15 cellular contexts compared by ENCODE assay signal in the genomic region with DNA sequence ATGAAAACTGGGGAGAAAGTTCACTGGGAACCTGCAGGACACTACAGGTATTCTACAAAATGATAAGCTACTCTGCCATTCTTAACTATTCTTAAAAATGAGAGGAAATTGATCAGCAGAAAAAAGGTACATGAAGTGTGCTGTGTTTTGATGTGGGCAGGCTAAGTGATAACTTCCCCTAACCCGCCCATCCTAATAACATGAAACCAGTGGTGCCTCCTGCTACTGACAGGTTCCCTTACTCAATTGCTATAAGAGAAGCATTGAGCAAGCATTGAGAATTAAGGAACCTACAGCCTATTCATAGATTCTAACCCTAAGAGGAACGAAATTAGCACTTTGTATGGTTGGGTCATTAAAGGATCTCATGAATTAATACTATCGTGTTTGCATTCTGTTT. TPM values are rescaled to one million over a fixed set of nuclear protein-coding genes. Genes with fewer than 3 reads are reported as not detected.
DNase-seq lines count a peak whose midpoint lies in the region; ATAC-seq and TF ChIP-seq lines count a peak whose summit lies in the region.
"Had no signal": no experiment of that assay in that cellular context is flagged by ENCODE, and none has a peak within 500 bp of the region (broad histone marks: within the 10 kb centered on the region; RNA-seq: fewer than 3 reads in every experiment).

No MANE protein-coding gene starts in this region.

- POLR2A ChIA-PET in CD4-positive, alpha-beta memory T cell (lab: Charles Lee; ENCODE audit: partially characterized antibody), result interaction anchor here (0.6 to 1.4 kb wide), 6 partner anchors 16 to 92 kb away, joined by 3 to 5 read pairs (median 4); no protein-coding TSS in a partner anchor

- peaks cover 43 to 68% (median 55%) of the 10 kb centered on the region in 4 donors for H3K4me1 Mint-ChIP-seq in CD4-positive, alpha-beta memory T cell
- peaks cover 24 to 28% (median 27%) of the 10 kb centered on the region in 3 donors for H3K4me1 Mint-ChIP-seq in IgD-negative memory B cell
- H3K4me1 Mint-ChIP-seq in T-helper 1 cell treated with Interleukin-12 subunit alpha and Interleukin-12 subunit beta and Interleukin-4 antibody, amounts not matched to agents 30 μg/mL and 1 μg/mL, for 36 hours (ENCODE audit: low read depth), result peaks cover 47% of the 10 kb centered on the region

- no peak overlapping the region for H3K27ac ChIP-seq in CD4-positive, alpha-beta memory T cell (ENCODE audit: low read depth, low read length)
- H3K27ac ChIP-seq: coronary artery, pancreas, stomach had no signal

- no peaks in the 10 kb centered on the region for H3K27me3 ChIP-seq in CD4-positive, alpha-beta memory T cell (ENCODE audit: insufficient read depth, low read length)
- H3K27me3 ChIP-seq: pancreas, stomach had no signal

- H3K4me3 ChIP-seq in CD4-positive, alpha-beta memory T cell (ENCODE audit: low read length in 2 of 2), result no peak overlapping the region
- no peak overlapping the region for H3K4me3 ChIP-seq in mucosa of descending colon
- H3K4me3 ChIP-seq: coronary artery, K562, pancreas, stomach had no signal

- H3K36me3 Mint-ChIP-seq in CD4-positive, alpha-beta memory T cell, result peaks cover 2 to 3% of the 10 kb centered on the region in 2 donors
- peaks cover 3% of the 10 kb centered on the region for H3K36me3 Mint-ChIP-seq in IgD-negative memory B cell
- peaks cover 30% of the 10 kb centered on the region for H3K36me3 Mint-ChIP-seq in T-helper 1 cell treated with Interleukin-12 subunit alpha and Interleukin-12 subunit beta and Interleukin-4 antibody, amounts not matched to agents 30 μg/mL and 1 μg/mL, for 36 hours (ENCODE audit: low read depth)

- peak overlapping the region in 7 of 8 donors; percentile 7 to 77 (median 52) for H3K4me3 Mint-ChIP-seq in CD4-positive, alpha-beta memory T cell
- peak overlapping the region in 3 of 4 donors; percentile 14 to 79 (median 18) for H3K4me3 Mint-ChIP-seq in IgD-negative memory B cell
- H3K4me3 Mint-ChIP-seq in T-helper 1 cell treated with Interleukin-12 subunit alpha and Interleukin-12 subunit beta and Interleukin-4 antibody, amounts not matched to agents 30 μg/mL and 1 μg/mL, for 36 hours, result no peak overlapping the region

- peak overlapping the region; percentile 20 to 93 (median 82) for H3K27ac Mint-ChIP-seq in CD4-positive, alpha-beta memory T cell
- peak overlapping the region in 1 of 3 donors; percentile 45 for H3K27ac Mint-ChIP-seq in IgD-negative memory B cell
- peak overlapping the region; percentile 18 for H3K27ac Mint-ChIP-seq in T-helper 1 cell treated with Interleukin-12 subunit alpha and Interleukin-12 subunit beta and Interleukin-4 antibody, amounts not matched to agents 30 μg/mL and 1 μg/mL, for 36 hours

- CTCF ChIA-PET in CD4-positive, alpha-beta memory T cell (lab: Charles Lee; ENCODE audit: partially characterized antibody), result interaction anchor here (0.8 to 1.5 kb wide), 5 partner anchors 12 to 220 kb away, joined by 3 to 5 read pairs (median 3); no protein-coding TSS in a partner anchor

- H3K9me3 ChIP-seq in CD4-positive, alpha-beta memory T cell (ENCODE audit: control insufficient read depth in 1 of 2, low read length in 2 of 2), result no peaks in the 10 kb centered on the region
- H3K9me3 ChIP-seq in mucosa of descending colon, result no peaks in the 10 kb centered on the region
- H3K9me3 ChIP-seq: pancreas, stomach had no signal

- DNase-seq in CD4-positive, alpha-beta memory T cell, result peak in 4 of 5 donors; percentile 38 to 60 (median 46)
- DNase-seq in mucosa of descending colon (no peak), foreskin melanocyte (no peak), NCI-H1436 treated with DMSO at 0.1 percent for 48 hours (lab: John Stamatoyannopoulos, UW) (no peak)
- DNase-seq: activated CD4-positive, alpha-beta T cell treated with anti-CD3 and anti-CD28 coated beads, Interleukin-2, amount 50 U/mL, for 4 hours; EL; head of caudate nucleus; NCI-H446; pancreas; stomach had no signal

- ATAC-seq in mucosa of descending colon, result peak; percentile 47
- no peak for ATAC-seq in HG02885 (IDR thresholded peaks at IDR 0.05; ENCODE audit: poor library complexity, unreplicated experiment)
- ATAC-seq: K562 had no signal

- H3K36me3 ChIP-seq in CD4-positive, alpha-beta memory T cell (ENCODE audit: insufficient read depth, low read length), result no peaks in the 10 kb centered on the region
- no peaks in the 10 kb centered on the region for H3K36me3 ChIP-seq in mucosa of descending colon (ENCODE audit: low read depth)
- H3K36me3 ChIP-seq: pancreas, stomach had no signal

- H3K27me3 Mint-ChIP-seq in CD4-positive, alpha-beta memory T cell, result no peaks in the 10 kb centered on the region
- H3K27me3 Mint-ChIP-seq in IgD-negative memory B cell, result no peaks in the 10 kb centered on the region
- no peaks in the 10 kb centered on the region for H3K27me3 Mint-ChIP-seq in T-helper 1 cell treated with Interleukin-12 subunit alpha and Interleukin-12 subunit beta and Interleukin-4 antibody, amounts not matched to agents 30 μg/mL and 1 μg/mL, for 36 hours (ENCODE audit: low read depth)

- TF ChIP-seq CTCF in mucosa of descending colon (IDR thresholded peaks at IDR 0.05), result no peak

- intact Hi-C loops in CD4-positive, alpha-beta memory T cell (cut with micrococcal nuclease), result loop anchor here (5.0 kb wide), 1 partner anchor 35 kb away; no protein-coding TSS in a partner anchor
- intact Hi-C loops in mucosa of descending colon (cut with DNase I, micrococcal nuclease), result no loop called here

- no peaks in the 10 kb centered on the region for H3K9me3 Mint-ChIP-seq in CD4-positive, alpha-beta memory T cell
- no peaks in the 10 kb centered on the region for H3K9me3 Mint-ChIP-seq in IgD-negative memory B cell
- H3K9me3 Mint-ChIP-seq in T-helper 1 cell treated with Interleukin-12 subunit alpha and Interleukin-12 subunit beta and Interleukin-4 antibody, amounts not matched to agents 30 μg/mL and 1 μg/mL, for 36 hours, result no peaks in the 10 kb centered on the region

- peaks cover 56% of the 10 kb centered on the region for H3K4me1 ChIP-seq in CD4-positive, alpha-beta memory T cell (ENCODE audit: insufficient read depth, low read length)
- H3K4me1 ChIP-seq in mucosa of descending colon (ENCODE audit: low read depth), result no peaks in the 10 kb centered on the region

RNA-seq across cellular contexts. Expression of gene XYLT1, which starts 18.9 kb away (rescaled TPM):
- 10 to 100 TPM; 46.3 to 48.5 TPM for total RNA-seq in CD4-positive, alpha-beta memory T cell
- polyA plus RNA-seq in CD4-positive, alpha-beta memory T cell, result 1 to 10 TPM; 1.4 to 2.8 TPM
- 0.80 TPM for polyA plus RNA-seq in IgD-negative memory B cell
- 10 to 100 TPM; 23.1 to 44.0 (median 34.1) TPM for total RNA-seq in mucosa of descending colon

Comparison
In these comparisons a context has a peak if more than half of its experiments do, and no peak if none do; other contexts are left out.
1. DNase-seq: peak in CD4-positive, alpha-beta memory T cell (4 of 5); none in mucosa of descending colon (0 of 3), foreskin melanocyte (single experiment) and NCI-H1436 treated with DMSO at 0.1 percent for 48 hours (single experiment).